ENCODE assay signal across 13 cellular contexts in the genomic region with DNA sequence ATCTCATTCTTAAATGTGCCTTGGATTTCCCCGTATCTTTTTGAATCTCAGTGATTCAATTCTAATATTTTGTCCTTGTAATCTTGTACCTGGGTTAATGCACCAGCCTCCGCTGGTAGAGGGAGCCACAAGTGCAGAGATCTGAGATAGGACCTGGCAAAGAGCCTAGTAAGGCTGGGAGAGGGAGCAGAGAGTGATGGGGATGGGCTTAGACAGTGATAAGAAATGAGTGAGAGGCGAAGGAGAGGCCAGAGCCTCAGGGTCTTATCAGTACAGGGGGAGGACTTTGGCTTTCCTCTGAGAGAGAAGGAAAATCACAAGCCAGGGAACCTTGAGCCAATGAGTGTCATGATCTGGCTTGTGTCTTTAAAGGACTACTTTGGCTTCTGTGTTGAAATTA. TPM values are rescaled to one million over a fixed set of nuclear protein-coding genes. Genes with fewer than 3 reads are reported as not detected.
A peak's percentile ranks its signal among the peaks of the same experiment; 100 is the strongest.
DNase-seq lines count a peak whose midpoint lies in the region; ATAC-seq, FAIRE-seq and TF ChIP-seq lines count a peak whose summit lies in the region.
"Had no signal": no experiment of that assay in that cellular context is flagged by ENCODE, and none has a peak within 500 bp of the region (broad histone marks: within the 10 kb centered on the region; RNA-seq: fewer than 3 reads in every experiment).

No MANE protein-coding gene starts in this region.

- TF ChIP-seq EP300 in GM12878 (IDR thresholded peaks at IDR 0.05; ENCODE audit: borderline replicate concordance in 1 of 2, control insufficient read depth in 1 of 2, low read depth in 2 of 2, low read length in 2 of 2): no peak

- no peak overlapping the region for H3K4me2 ChIP-seq in GM12878 (ENCODE audit: control insufficient read depth, insufficient read depth)

- H3K9me3 ChIP-seq in GM12878 (replicated peaks; ENCODE audit: control insufficient read depth, insufficient read depth, low read length): no peaks in the 10 kb centered on the region; the same call in 2 of the 3 replicates
- H3K9me3 ChIP-seq: colonic mucosa had no signal

- CTCF ChIA-PET in GM12878 (lab: Yijun Ruan, JAX): no interaction called here

- H3K9ac ChIP-seq in GM12878 (ENCODE audit: control insufficient read depth, insufficient read depth, low read length): no peak overlapping the region

- BruUV-seq in GM12878 (replicated peaks; lab: Mats Ljungman, UMichigan): no TSS peak

- H3K27me3 ChIP-seq in GM12878 (replicated peaks in 1 of 2; ENCODE audit: control insufficient read depth in 2 of 2, insufficient read depth in 2 of 2, low read length in 1 of 2): no peaks in the 10 kb centered on the region
- H3K27me3 ChIP-seq: colonic mucosa had no signal

- 8% methylated on average over 3 of the region's 3 CpGs for WGBS in GM12878 (ENCODE audit: insufficient coverage, insufficient replicate concordance, low lambda C conversion rate, missing lambda C conversion rate)

- in situ Hi-C loops in GM12878 (cut with MboI): no loop called here

- POLR2A ChIA-PET in GM12878 (lab: Charles Lee): no interaction called here

- no peak for ATAC-seq in GM12878
- ATAC-seq in stimulated activated naive CD8-positive, alpha-beta T cell treated with anti-CD3 and anti-CD28 coated beads, Interleukin-15, Interleukin-2, amounts not matched to agents 100 U/mL and 50 U/mL, for 24 hours: no peak
- no peak for ATAC-seq in GM18502 (IDR thresholded peaks at IDR 0.05; ENCODE audit: poor library complexity, unreplicated experiment)
- ATAC-seq in GM19023 (IDR thresholded peaks at IDR 0.05; ENCODE audit: unreplicated experiment): no peak

- SMC1A ChIA-PET in GM12878 (lab: Charles Lee; ENCODE audit: uncharacterized antibody, unreplicated experiment): no interaction called here

- peak; percentile 20; the same call in 1 of the 2 replicates for TF ChIP-seq RAD21 in GM12878 (IDR thresholded peaks at IDR 0.05; ENCODE audit: insufficient read depth, low read depth, low read length)

- no peaks in the 10 kb centered on the region for H3K4me1 ChIP-seq in GM12878 (ENCODE audit: control insufficient read depth, insufficient read depth, low read length)
- H3K4me1 ChIP-seq: colonic mucosa had no signal

- H4K20me1 ChIP-seq in GM12878 (ENCODE audit: control insufficient read depth, insufficient read depth): no peaks in the 10 kb centered on the region

- DNase-seq in LHCN-M2 (ENCODE audit: low read depth) (peak; percentile 12), GM12878 (ENCODE audit: low read depth, low spot score) (no peak), iPS-NIHi11 (ENCODE audit: low spot score) (peak; percentile 15), NCI-H345 (lab: John Stamatoyannopoulos, UW) (no peak)
- no peak for DNase-seq in stimulated activated naive CD8-positive, alpha-beta T cell treated with anti-CD3 and anti-CD28 coated beads, Interleukin-15, Interleukin-2, amounts not matched to agents 100 U/mL and 50 U/mL, for 24 hours
- DNase-seq: activated CD8-positive, alpha-beta memory T cell treated with anti-CD3 and anti-CD28 coated beads, Interleukin-2, amount 50 U/mL, for 48 hours; colonic mucosa; Kasumi-1 had no signal

- TF ChIP-seq CTCF in 22Rv1 (IDR thresholded peaks at IDR 0.05): peak; percentile 35
- 0 out of 6 replicates have a peak, but pooled peaks of 1 of the 3 experiments have one; percentile 3 for TF ChIP-seq CTCF in GM12878 (IDR thresholded peaks at IDR 0.05 in 2 of 3, conservative IDR thresholded peaks at IDR 0.05 in 1 of 3; ENCODE audit: control insufficient read depth in 2 of 3, extremely low read depth in 1 of 3, insufficient read depth in 1 of 3, low read depth in 3 of 3, low read length in 3 of 3)

- no peaks in the 10 kb centered on the region for H3K79me2 ChIP-seq in GM12878 (ENCODE audit: control insufficient read depth, insufficient read depth, low read length)

- RAD21 ChIA-PET in GM12878 (lab: Charles Lee; ENCODE audit: unreplicated experiment): no interaction called here

- H2AFZ ChIP-seq in GM12878 (ENCODE audit: control insufficient read depth, low read depth, low read length): no peak overlapping the region

- no peak overlapping the region for H3K4me3 ChIP-seq in GM12878
- H3K4me3 ChIP-seq: colonic mucosa, SK-N-MC had no signal

- H3K27ac ChIP-seq in 22Rv1 (no peak overlapping the region), GM12878 (ENCODE audit: control insufficient read depth, insufficient read depth) (no peak overlapping the region)
- H3K27ac ChIP-seq: colonic mucosa, SK-N-MC had no signal

- H3K36me3 ChIP-seq in GM12878 (ENCODE audit: control insufficient read depth in 2 of 2, insufficient read depth in 2 of 2, low read length in 1 of 2): no peaks in the 10 kb centered on the region
- H3K36me3 ChIP-seq: colonic mucosa had no signal

- intact Hi-C loops in GM12878 (cut with micrococcal nuclease; ENCODE audit: unreplicated experiment): no loop called here

- no peak for FAIRE-seq in GM12878 (lab: Jason Lieb, UNC)

- no peak for TF ChIP-seq POLR2A in GM12878 (IDR thresholded peaks at IDR 0.05; ENCODE audit: low read depth, low read length)

TF ChIP-seq in GM12878, 131 proteins besides CTCF, POLR2A, EP300 and RAD21:
- TF ChIP-seq CEBPB (IDR thresholded peaks at IDR 0.05; ENCODE audit: borderline replicate concordance in 1 of 2, low read depth in 2 of 2, low read length in 2 of 2): no peak
- no peak for TF ChIP-seq ZNF274 (IDR thresholded peaks at IDR 0.05; ENCODE audit: insufficient read depth, insufficient read length)
- TF ChIP-seq JUNB (IDR thresholded peaks at IDR 0.05): no peak
- no peak for TF ChIP-seq HDAC2 (IDR thresholded peaks at IDR 0.05)
- TF ChIP-seq, protein P1, sequence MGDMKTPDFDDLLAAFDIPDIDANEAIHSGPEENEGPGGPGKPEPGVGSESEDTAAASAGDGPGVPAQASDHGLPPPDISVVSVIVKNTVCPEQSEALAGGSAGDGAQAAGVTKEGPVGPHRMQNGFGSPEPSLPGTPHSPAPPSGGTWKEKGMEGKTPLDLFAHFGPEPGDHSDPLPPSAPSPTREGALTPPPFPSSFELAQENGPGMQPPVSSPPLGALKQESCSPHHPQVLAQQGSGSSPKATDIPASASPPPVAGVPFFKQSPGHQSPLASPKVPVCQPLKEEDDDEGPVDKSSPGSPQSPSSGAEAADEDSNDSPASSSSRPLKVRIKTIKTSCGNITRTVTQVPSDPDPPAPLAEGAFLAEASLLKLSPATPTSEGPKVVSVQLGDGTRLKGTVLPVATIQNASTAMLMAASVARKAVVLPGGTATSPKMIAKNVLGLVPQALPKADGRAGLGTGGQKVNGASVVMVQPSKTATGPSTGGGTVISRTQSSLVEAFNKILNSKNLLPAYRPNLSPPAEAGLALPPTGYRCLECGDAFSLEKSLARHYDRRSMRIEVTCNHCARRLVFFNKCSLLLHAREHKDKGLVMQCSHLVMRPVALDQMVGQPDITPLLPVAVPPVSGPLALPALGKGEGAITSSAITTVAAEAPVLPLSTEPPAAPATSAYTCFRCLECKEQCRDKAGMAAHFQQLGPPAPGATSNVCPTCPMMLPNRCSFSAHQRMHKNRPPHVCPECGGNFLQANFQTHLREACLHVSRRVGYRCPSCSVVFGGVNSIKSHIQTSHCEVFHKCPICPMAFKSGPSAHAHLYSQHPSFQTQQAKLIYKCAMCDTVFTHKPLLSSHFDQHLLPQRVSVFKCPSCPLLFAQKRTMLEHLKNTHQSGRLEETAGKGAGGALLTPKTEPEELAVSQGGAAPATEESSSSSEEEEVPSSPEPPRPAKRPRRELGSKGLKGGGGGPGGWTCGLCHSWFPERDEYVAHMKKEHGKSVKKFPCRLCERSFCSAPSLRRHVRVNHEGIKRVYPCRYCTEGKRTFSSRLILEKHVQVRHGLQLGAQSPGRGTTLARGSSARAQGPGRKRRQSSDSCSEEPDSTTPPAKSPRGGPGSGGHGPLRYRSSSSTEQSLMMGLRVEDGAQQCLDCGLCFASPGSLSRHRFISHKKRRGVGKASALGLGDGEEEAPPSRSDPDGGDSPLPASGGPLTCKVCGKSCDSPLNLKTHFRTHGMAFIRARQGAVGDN (IDR thresholded peaks at IDR 0.05): no peak
- TF ChIP-seq BCL11A (IDR thresholded peaks at IDR 0.05; ENCODE audit: low read depth, low read length): no peak
- TF ChIP-seq HDAC6 (IDR thresholded peaks at IDR 0.05; ENCODE audit: unreplicated experiment): no peak
- TF ChIP-seq SIN3A (IDR thresholded peaks at IDR 0.05; ENCODE audit: low read depth, low read length): no peak
- no peak for TF ChIP-seq SMC3 (IDR thresholded peaks at IDR 0.05; ENCODE audit: borderline replicate concordance, low read length)
- no peak for TF ChIP-seq YBX1 (IDR thresholded peaks at IDR 0.05)
- TF ChIP-seq ZZZ3 (IDR thresholded peaks at IDR 0.05; ENCODE audit: control insufficient read depth, insufficient read length, low read depth): no peak
- TF ChIP-seq MYB (IDR thresholded peaks at IDR 0.05; ENCODE audit: borderline replicate concordance, low read depth, low read length): no peak
- TF ChIP-seq HCFC1 (IDR thresholded peaks at IDR 0.05; ENCODE audit: low read length): no peak

RNA-seq across cellular contexts. Expression of a gene that starts 30.5 kb away (rescaled TPM):
- total RNA-seq in LHCN-M2 (2014; rRNA removed) (not detected in 2 replicates), GM12878 (2014; rRNA removed) (not detected in 2 replicates), GM12878 (2014; rRNA removed; fragmentation: Illumina TruSeq; extraction: Trizol) (not detected in 2 replicates), GM12878 (2021) (not detected in 2 replicates)
- polyA plus RNA-seq in LHCN-M2 (2012): not detected
- total RNA-seq in GM12878 (2013; cell fraction: nucleolus; rRNA removed): not detected in 2 replicates
- polyA plus RNA-seq in GM12878 (2011; ENCODE audit: low read depth): not detected
- polyA plus RNA-seq in GM12878 (2011; rRNA removed) (not detected in 2 replicates), GM12878 (2014; fragmentation: Illumina TruSeq; extraction: Trizol) (not detected in 2 replicates), GM12878 (2014; fragmentation: Nextera tagmentation; extraction: Ambion mirVana) (not detected), GM12878 (2014; rRNA removed) (not detected in 2 replicates), GM12878 (2016; fragmentation: Nextera tagmentation; extraction: Ambion mirVana) (not detected)
- not detected in 2 replicates for polyA plus RNA-seq in GM12878 (2011; cell fraction: cytosol; rRNA removed)
- not detected in 2 replicates for polyA plus RNA-seq in GM12878 (2011; cell fraction: nucleus; rRNA removed)
- polyA plus RNA-seq in GM12878 (2012): not detected in 2 replicates
- polyA minus RNA-seq in GM12878 (2011; rRNA and poly(A)+ RNA removed): not detected in 2 replicates
- not detected in 2 replicates for polyA minus RNA-seq in GM12878 (2011; cell fraction: cytosol; rRNA and poly(A)+ RNA removed)
- polyA minus RNA-seq in GM12878 (2011; cell fraction: nucleus; rRNA and poly(A)+ RNA removed): not detected in 2 replicates
- total RNA-seq: colonic mucosa, progenitor cell of endocrine pancreas had no signal

Comparison
In these comparisons a context has a peak if more than half of its experiments do, and no peak if none do; other contexts are left out.
1. DNase-seq: peak in LHCN-M2 (single experiment) and iPS-NIHi11 (single experiment); none in GM12878 (single experiment), NCI-H345 (single experiment) and stimulated activated naive CD8-positive, alpha-beta T cell treated with anti-CD3 and anti-CD28 coated beads, Interleukin-15, Interleukin-2, amounts not matched to agents 100 U/mL and 50 U/mL, for 24 hours (single experiment).